Comparison of ENCODE assay signal across 22 cellular contexts in genomic region chr9:121029469-121029868, GRCh38.
"Had no signal": no experiment of that assay in that cellular context is flagged by ENCODE, and none has a peak within 500 bp of the region (broad histone marks: within the 10 kb centered on the region; RNA-seq: fewer than 3 reads in every experiment).

No MANE protein-coding gene starts in this region.

- H3K27me3 ChIP-seq: colonic mucosa, esophagus muscularis mucosa, foreskin keratinocyte, gastroesophageal sphincter, heart left ventricle, hepatocyte had no signal

- FAIRE-seq: endothelial cell of umbilical vein, frontal cortex, kidney had no signal

- H2AFZ ChIP-seq: hepatocyte had no signal

- H3K4me1 ChIP-seq: colonic mucosa, esophagus muscularis mucosa, foreskin keratinocyte, gastroesophageal sphincter, heart left ventricle, left ventricle myocardium inferior, lower lobe of right lung had no signal

- H3K4me2 ChIP-seq: hepatocyte had no signal

- ATAC-seq: foreskin keratinocyte, gastroesophageal sphincter, heart left ventricle, left colon, lower lobe of right lung, mucosa of descending colon had no signal

- H3K79me2 ChIP-seq: hepatocyte had no signal

- DNase-seq: colonic mucosa; cortex of kidney; effector CD4-positive, alpha-beta T cell; effector memory CD4-positive, alpha-beta T cell; foreskin keratinocyte; heart left ventricle; hypothalamus; immature natural killer cell; islet precursor cell; kidney; kidney glomerular epithelial cell; left colon; left ventricle myocardium inferior; lower lobe of right lung; mesenchymal stem cell; mucosa of descending colon; naive B cell had no signal

- H3K27ac ChIP-seq: colonic mucosa, esophagus muscularis mucosa, foreskin keratinocyte, gastroesophageal sphincter, heart left ventricle, hepatocyte, left ventricle myocardium inferior, lower lobe of right lung had no signal

- H3K9me3 ChIP-seq: colonic mucosa, esophagus muscularis mucosa, gastroesophageal sphincter, left ventricle myocardium inferior, lower lobe of right lung, mucosa of descending colon had no signal

- H3K4me3 ChIP-seq: colonic mucosa, esophagus muscularis mucosa, gastroesophageal sphincter, heart left ventricle, hepatocyte, left ventricle myocardium inferior, lower lobe of right lung, mucosa of descending colon had no signal

- H3K36me3 ChIP-seq: colonic mucosa, left ventricle myocardium inferior, lower lobe of right lung had no signal
